In genomic region chr7:44906980-44907379, GRCh38 we compare ENCODE assay signal across 26 cellular contexts.
"Had no signal": no experiment of that assay in that cellular context is flagged by ENCODE, and none has a peak within 500 bp of the region (broad histone marks: within the 10 kb centered on the region; RNA-seq: fewer than 3 reads in every experiment).

No MANE protein-coding gene starts in this region.

- H3K4me1 ChIP-seq: left lung, neural progenitor cell, parathyroid adenoma, uterus had no signal

- H3K4me2 ChIP-seq: neural progenitor cell, smooth muscle cell had no signal

- H3K4me3 ChIP-seq: left lung, lower lobe of right lung, neural progenitor cell, right atrium auricular region, right lobe of liver, smooth muscle cell, tibial nerve, uterus had no signal

- H3K27ac ChIP-seq: left lung, lower lobe of right lung, neural progenitor cell, neutrophil, parathyroid adenoma, right atrium auricular region, right lobe of liver, tibial nerve, uterus had no signal

- H3K36me3 ChIP-seq: left lung, lower lobe of right lung, neural progenitor cell, neutrophil, right atrium auricular region, right lobe of liver, tibial nerve, uterus had no signal

- H3K9ac ChIP-seq: neural progenitor cell, parathyroid adenoma had no signal

- ATAC-seq: left colon; left lung; lower lobe of right lung; natural killer cell; right lobe of liver; stimulated activated naive B cell treated with anti-CD40 and anti-IgM and Interleukin-4, amounts not matched to agents 10 μg/mL and 1 μg/mL and 100 μg/mL, for 72 hours had no signal

- FAIRE-seq: islet of Langerhans, kidney had no signal

- H3K9me3 ChIP-seq: left lung, lower lobe of right lung, neutrophil, right atrium auricular region, right lobe of liver, tibial nerve, uterus had no signal

- H3K27me3 ChIP-seq: left lung, neutrophil, right atrium auricular region, right lobe of liver, tibial nerve, uterus had no signal

- DNase-seq: hippocampal formation; kidney; left colon; left lung; lower lobe of right lung; mammary epithelial cell; mesenchymal stem cell; naive B cell; natural killer cell; nephron progenitor cell; occipital lobe; right lobe of liver; stimulated activated CD4-positive, alpha-beta T cell treated with anti-CD3 and anti-CD28 coated beads, Interleukin-12 subunit alpha, Interleukin-12 subunit beta, amount 100 ng/mL, for 4 hours; stimulated activated CD4-positive, alpha-beta T cell treated with anti-CD3 and anti-CD28 coated beads, Interleukin-15, amount 100 ng/mL, for 24 hours; stimulated activated CD4-positive, alpha-beta T cell treated with anti-CD3 and anti-CD28 coated beads, Interleukin-2, amount 100 ng/mL, for 24 hours; stimulated activated CD4-positive, alpha-beta T cell treated with anti-CD3 and anti-CD28 coated beads, Interleukin-4, amount 100 ng/mL, for 1 hour; stimulated activated naive B cell treated with anti-CD40 and anti-IgM and Interleukin-4, amounts not matched to agents 10 μg/mL and 1 μg/mL and 100 μg/mL, for 72 hours; substantia nigra; uterus had no signal

- H3K79me2 ChIP-seq: parathyroid adenoma had no signal

- H2AFZ ChIP-seq: neural progenitor cell, parathyroid adenoma had no signal
